ENCODE assay signal across 23 cellular contexts in genomic region chr6:168625602-168626001, GRCh38.
"Had no signal": no experiment of that assay in that cellular context is flagged by ENCODE, and none has a peak within 500 bp of the region (broad histone marks: within the 10 kb centered on the region; RNA-seq: fewer than 3 reads in every experiment).

No MANE protein-coding gene starts in this region.

- H3K27ac Mint-ChIP-seq: activated naive CD8-positive, alpha-beta T cell; naive thymus-derived CD4-positive, alpha-beta T cell; stimulated activated memory B cell treated with anti-CD40 and anti-IgM and Interleukin-4, amounts not matched to agents 10 μg/mL and 1 μg/mL and 100 μg/mL, for 72 hours; stimulated activated naive CD8-positive, alpha-beta T cell treated with anti-CD3 and anti-CD28 coated beads, Interleukin-15, amount 100 ng/mL, for 72 hours; T-helper 2 cell treated with Interferon-gamma antibody and Interleukin-4, amounts not matched to agents 5 μg/mL and 100 μg/mL, for 36 hours had no signal

- H3K36me3 ChIP-seq: right lobe of liver, tibial nerve had no signal

- H3K27me3 Mint-ChIP-seq: central memory CD8-positive, alpha-beta T cell; stimulated activated memory B cell treated with anti-CD40 and anti-IgM and Interleukin-4, amounts not matched to agents 10 μg/mL and 1 μg/mL and 100 μg/mL, for 72 hours; stimulated activated naive CD8-positive, alpha-beta T cell treated with anti-CD3 and anti-CD28 coated beads, Interleukin-15, amount 100 ng/mL, for 72 hours had no signal

- H3K36me3 Mint-ChIP-seq: activated naive CD8-positive, alpha-beta T cell; naive thymus-derived CD4-positive, alpha-beta T cell; stimulated activated memory B cell treated with anti-CD40 and anti-IgM and Interleukin-4, amounts not matched to agents 10 μg/mL and 1 μg/mL and 100 μg/mL, for 72 hours had no signal

- H3K9me3 ChIP-seq: right lobe of liver had no signal

- H3K9me3 Mint-ChIP-seq: central memory CD8-positive, alpha-beta T cell had no signal

- H3K4me1 ChIP-seq: right lobe of liver, tibial nerve had no signal

- H3K27me3 ChIP-seq: right lobe of liver, tibial nerve had no signal

- H3K4me3 ChIP-seq: right lobe of liver, tibial nerve had no signal

- ATAC-seq: activated CD4-positive, CD25-positive, alpha-beta regulatory T cell treated with anti-CD3 and anti-CD28 coated beads, Interleukin-2, amount 50 U/mL, for 24 hours; left ventricle myocardium superior; naive thymus-derived CD4-positive, alpha-beta T cell; right lobe of liver; stimulated activated memory B cell treated with anti-CD40 and anti-IgM and Interleukin-4, amounts not matched to agents 10 μg/mL and 1 μg/mL and 100 μg/mL, for 72 hours; stimulated activated naive CD8-positive, alpha-beta T cell treated with anti-CD3 and anti-CD28 coated beads, Interleukin-15, amount 100 ng/mL, for 72 hours had no signal

- H3K27ac ChIP-seq: epithelial cell of prostate, right lobe of liver, tibial nerve had no signal

- H3K4me1 Mint-ChIP-seq: central memory CD8-positive, alpha-beta T cell; naive thymus-derived CD4-positive, alpha-beta T cell; stimulated activated memory B cell treated with anti-CD40 and anti-IgM and Interleukin-4, amounts not matched to agents 10 μg/mL and 1 μg/mL and 100 μg/mL, for 72 hours; stimulated activated naive CD8-positive, alpha-beta T cell treated with anti-CD3 and anti-CD28 coated beads, Interleukin-15, amount 100 ng/mL, for 72 hours had no signal

- DNase-seq: activated CD4-positive, alpha-beta T cell treated with anti-CD3 and anti-CD28 coated beads for 48 hours; activated CD4-positive, alpha-beta T cell treated with anti-CD3 and anti-CD28 coated beads, Interleukin-2, amount 50 U/mL, for 48 hours; activated CD8-positive, alpha-beta memory T cell treated with anti-CD3 and anti-CD28 coated beads for 24 hours; activated effector memory CD4-positive, alpha-beta T cell treated with Interleukin-2 at 50 U/mL for 16 hours; activated naive CD4-positive, alpha-beta T cell treated with Interleukin-2 at 50 U/mL for 16 hours; anterior cingulate cortex; dermis blood vessel endothelial cell; effector CD4-positive, alpha-beta T cell; left ventricle myocardium superior; naive thymus-derived CD4-positive, alpha-beta T cell; right lobe of liver; small intestine; stimulated activated CD4-positive, alpha-beta T cell treated with anti-CD3 and anti-CD28 coated beads, Interleukin-4, amount 100 ng/mL, for 4 hours; stimulated activated CD8-positive, alpha-beta memory T cell treated with anti-CD3 and anti-CD28 coated beads, Interleukin-4, amount 100 ng/mL, for 48 hours; stimulated activated naive CD8-positive, alpha-beta T cell treated with anti-CD3 and anti-CD28 coated beads, Interleukin-15, amount 100 ng/mL, for 72 hours; T-helper 1 cell had no signal

- H3K4me3 Mint-ChIP-seq: activated naive CD8-positive, alpha-beta T cell; central memory CD8-positive, alpha-beta T cell; naive thymus-derived CD4-positive, alpha-beta T cell; stimulated activated memory B cell treated with anti-CD40 and anti-IgM and Interleukin-4, amounts not matched to agents 10 μg/mL and 1 μg/mL and 100 μg/mL, for 72 hours; stimulated activated naive CD8-positive, alpha-beta T cell treated with anti-CD3 and anti-CD28 coated beads, Interleukin-15, amount 100 ng/mL, for 72 hours; T-helper 2 cell treated with Interferon-gamma antibody and Interleukin-4, amounts not matched to agents 5 μg/mL and 100 μg/mL, for 36 hours had no signal
